15 cellular contexts compared by ENCODE assay signal in genomic region chr15:57752426-57752825, GRCh38. TPM values are rescaled to one million over a fixed set of nuclear protein-coding genes. Genes with fewer than 3 reads are reported as not detected.
DNase-seq lines count a peak whose midpoint lies in the region; ATAC-seq and TF ChIP-seq lines count a peak whose summit lies in the region.
"Had no signal": no experiment of that assay in that cellular context is flagged by ENCODE, and none has a peak within 500 bp of the region (broad histone marks: within the 10 kb centered on the region; RNA-seq: fewer than 3 reads in every experiment).

No MANE protein-coding gene starts in this region.

- no peak overlapping the region for H3K4me3 ChIP-seq in Loucy (ENCODE audit: low read length, poor library complexity, severe bottlenecking)
- no peak overlapping the region for H3K4me3 ChIP-seq in fibroblast of pulmonary artery (replicated peaks; ENCODE audit: low read depth, low read length)
- no peak overlapping the region for H3K4me3 ChIP-seq in mesendoderm (ENCODE audit: low read length)

- no peaks in the 10 kb centered on the region for H3K9me2 ChIP-seq in Loucy (replicated peaks; ENCODE audit: low read depth, low read length)

- H3K9me3 ChIP-seq in Loucy (ENCODE audit: insufficient read depth, low read depth, low read length) = no peaks in the 10 kb centered on the region

- H2BK120ac ChIP-seq in mesendoderm (ENCODE audit: low read depth, low read length) = no peak overlapping the region

- H3K79me2 ChIP-seq in Loucy (ENCODE audit: insufficient read depth, low read length) (no peaks in the 10 kb centered on the region), mesendoderm (ENCODE audit: control insufficient read depth, insufficient read depth, low read length) (no peaks in the 10 kb centered on the region)

- H3K27ac ChIP-seq in mesendoderm (ENCODE audit: low read depth, low read length) = no peak overlapping the region

- H4K5ac ChIP-seq in mesendoderm (ENCODE audit: low read length) = no peak overlapping the region

- H3K36me3 Mint-ChIP-seq in endothelial cell (ENCODE audit: low read depth, unreplicated experiment) = no peaks in the 10 kb centered on the region
- H3K36me3 Mint-ChIP-seq: activated CD8-positive, alpha-beta memory T cell treated with anti-CD3 and anti-CD28 coated beads, Interleukin-2, amount 10 ng/mL, durations not matched to agents 7 days and 5 days; activated naive CD8-positive, alpha-beta T cell treated with anti-CD3 and anti-CD28 coated beads, Interleukin-2, amount 10 ng/mL, durations not matched to agents 7 days and 5 days had no signal

- DNase-seq in 8988T (peak; percentile 14), fibroblast of pulmonary artery (ENCODE audit: low read depth) (peak; percentile 26), mesendoderm (peak; percentile 66), endothelial cell (ENCODE audit: low spot score) (no peak), NCI-H2227 treated with DMSO at 0.1 percent for 48 hours (lab: John Stamatoyannopoulos, UW) (no peak)
- DNase-seq: activated CD8-positive, alpha-beta memory T cell treated with anti-CD3 and anti-CD28 coated beads, Interleukin-2, amount 10 ng/mL, durations not matched to agents 7 days and 5 days; activated naive CD8-positive, alpha-beta T cell treated with anti-CD3 and anti-CD28 coated beads, Interleukin-2, amount 10 ng/mL, durations not matched to agents 7 days and 5 days; effector memory CD8-positive, alpha-beta T cell; NCI-H2029 treated with DMSO at 0.1 percent for 48 hours; PC-3; stimulated activated CD4-positive, alpha-beta T cell treated with anti-CD3 and anti-CD28 coated beads, Interleukin-2, amount 100 ng/mL, for 48 hours; T1000 had no signal

- no peak overlapping the region for H3K4me3 Mint-ChIP-seq in endothelial cell (ENCODE audit: unreplicated experiment)
- H3K4me3 Mint-ChIP-seq: activated CD8-positive, alpha-beta memory T cell treated with anti-CD3 and anti-CD28 coated beads, Interleukin-2, amount 10 ng/mL, durations not matched to agents 7 days and 5 days; activated naive CD8-positive, alpha-beta T cell treated with anti-CD3 and anti-CD28 coated beads, Interleukin-2, amount 10 ng/mL, durations not matched to agents 7 days and 5 days; effector memory CD8-positive, alpha-beta T cell had no signal

- H3K27me3 Mint-ChIP-seq in endothelial cell (ENCODE audit: unreplicated experiment) = peaks cover 11% of the 10 kb centered on the region
- H3K27me3 Mint-ChIP-seq: activated naive CD8-positive, alpha-beta T cell treated with anti-CD3 and anti-CD28 coated beads, Interleukin-2, amount 10 ng/mL, durations not matched to agents 7 days and 5 days; effector memory CD8-positive, alpha-beta T cell had no signal

- TF ChIP-seq CTCF in Loucy (conservative IDR thresholded peaks at IDR 0.05; ENCODE audit: low read length) = peak; percentile 41
- peak; percentile 32 for TF ChIP-seq CTCF in fibroblast of pulmonary artery (IDR thresholded peaks at IDR 0.05; ENCODE audit: low read length, missing control alignments)
- no peak for TF ChIP-seq CTCF in endothelial cell (IDR thresholded peaks at IDR 0.05; ENCODE audit: unreplicated experiment)

- H3K4me1 Mint-ChIP-seq in endothelial cell (ENCODE audit: unreplicated experiment) = no peaks in the 10 kb centered on the region
- H3K4me1 Mint-ChIP-seq: activated CD8-positive, alpha-beta memory T cell treated with anti-CD3 and anti-CD28 coated beads, Interleukin-2, amount 10 ng/mL, durations not matched to agents 7 days and 5 days; activated naive CD8-positive, alpha-beta T cell treated with anti-CD3 and anti-CD28 coated beads, Interleukin-2, amount 10 ng/mL, durations not matched to agents 7 days and 5 days had no signal

- no peak overlapping the region for H3K4me2 ChIP-seq in Loucy (ENCODE audit: low read depth, low read length, poor library complexity, severe bottlenecking)
- no peak overlapping the region for H3K4me2 ChIP-seq in mesendoderm (ENCODE audit: low read length)

- H3K27ac Mint-ChIP-seq in endothelial cell (ENCODE audit: unreplicated experiment) = no peak overlapping the region
- H3K27ac Mint-ChIP-seq: activated CD8-positive, alpha-beta memory T cell treated with anti-CD3 and anti-CD28 coated beads, Interleukin-2, amount 10 ng/mL, durations not matched to agents 7 days and 5 days; activated naive CD8-positive, alpha-beta T cell treated with anti-CD3 and anti-CD28 coated beads, Interleukin-2, amount 10 ng/mL, durations not matched to agents 7 days and 5 days; effector memory CD8-positive, alpha-beta T cell had no signal

- H2AFZ ChIP-seq in Loucy (ENCODE audit: low read length) = no peak overlapping the region

- H3K18ac ChIP-seq in mesendoderm (ENCODE audit: low read length) = no peak overlapping the region

- ATAC-seq in GM18520 (IDR thresholded peaks at IDR 0.05; ENCODE audit: unreplicated experiment) (no peak), HG02571 (IDR thresholded peaks at IDR 0.05; ENCODE audit: unreplicated experiment) (no peak)
- ATAC-seq: activated CD8-positive, alpha-beta memory T cell treated with anti-CD3 and anti-CD28 coated beads, Interleukin-2, amount 10 ng/mL, durations not matched to agents 7 days and 5 days; effector memory CD8-positive, alpha-beta T cell; PC-3 had no signal

- H3K4me1 ChIP-seq in Loucy (ENCODE audit: insufficient read depth, low read length, poor library complexity, severe bottlenecking) (no peaks in the 10 kb centered on the region), mesendoderm (ENCODE audit: control insufficient read depth, low read depth, low read length) (no peaks in the 10 kb centered on the region)

- H4K8ac ChIP-seq in mesendoderm (ENCODE audit: low read depth, low read length) = no peak overlapping the region

- H3K27me3 ChIP-seq in Loucy (ENCODE audit: insufficient read depth, low read length, poor library complexity, severe bottlenecking) (peaks cover 60% of the 10 kb centered on the region), mesendoderm (ENCODE audit: insufficient read depth, low read length, poor library complexity) (no peaks in the 10 kb centered on the region)

- no peaks in the 10 kb centered on the region for H3F3A ChIP-seq in Loucy (ENCODE audit: low read depth)

- no peaks in the 10 kb centered on the region for H3K9me3 Mint-ChIP-seq in endothelial cell (ENCODE audit: unreplicated experiment)
- H3K9me3 Mint-ChIP-seq: activated naive CD8-positive, alpha-beta T cell treated with anti-CD3 and anti-CD28 coated beads, Interleukin-2, amount 10 ng/mL, durations not matched to agents 7 days and 5 days; effector memory CD8-positive, alpha-beta T cell had no signal

- H3K9ac ChIP-seq in Loucy (ENCODE audit: low read depth, low read length, poor library complexity, severe bottlenecking) (no peak overlapping the region), mesendoderm (ENCODE audit: low read length) (no peak overlapping the region)

- WGBS in mesendoderm (ENCODE audit: extremely low coverage, insufficient coverage, low lambda C conversion rate) = no CpG with 5 or more reads among the region's 9 CpGs

- H3K79me1 ChIP-seq in mesendoderm (ENCODE audit: low read length) = no peaks in the 10 kb centered on the region

- H3K56ac ChIP-seq in mesendoderm (ENCODE audit: low read length) = no peak overlapping the region

- H2BK5ac ChIP-seq in mesendoderm (ENCODE audit: low read length) = no peak overlapping the region

- no peak overlapping the region for H2BK15ac ChIP-seq in mesendoderm (replicated peaks; ENCODE audit: low read depth)

- no peak overlapping the region for H3K23ac ChIP-seq in mesendoderm (ENCODE audit: low read length)

- H2AK5ac ChIP-seq in mesendoderm (ENCODE audit: low read length) = no peak overlapping the region

- no peak overlapping the region for H3K4ac ChIP-seq in mesendoderm (ENCODE audit: low read depth, low read length)

- H4K20me1 ChIP-seq in Loucy (ENCODE audit: insufficient read depth, low read length, poor library complexity, severe bottlenecking) = no peaks in the 10 kb centered on the region

- H3K36me3 ChIP-seq in Loucy (ENCODE audit: insufficient read depth, low read length) (no peaks in the 10 kb centered on the region), mesendoderm (ENCODE audit: control insufficient read depth, insufficient read depth, low read length) (no peaks in the 10 kb centered on the region)

RNA-seq across cellular contexts. Expression of gene POLR2M, which starts 45.9 kb away (rescaled TPM):
- polyA plus RNA-seq in mesendoderm (2013, experiment 1 of 2) = 138 TPM
- polyA plus RNA-seq in mesendoderm (2013, experiment 2 of 2) = 132 TPM
- total RNA-seq in endothelial cell (ENCODE audit: unreplicated experiment) = 70.8 TPM

Comparison
In these comparisons a context has a peak if more than half of its experiments do, and no peak if none do; other contexts are left out.
1. DNase-seq: peak in 8988T (single experiment), fibroblast of pulmonary artery (single experiment) and mesendoderm (single experiment); none in endothelial cell (single experiment) and NCI-H2227 treated with DMSO at 0.1 percent for 48 hours (single experiment).